19 cellular contexts compared by ENCODE assay signal in the genomic region with DNA sequence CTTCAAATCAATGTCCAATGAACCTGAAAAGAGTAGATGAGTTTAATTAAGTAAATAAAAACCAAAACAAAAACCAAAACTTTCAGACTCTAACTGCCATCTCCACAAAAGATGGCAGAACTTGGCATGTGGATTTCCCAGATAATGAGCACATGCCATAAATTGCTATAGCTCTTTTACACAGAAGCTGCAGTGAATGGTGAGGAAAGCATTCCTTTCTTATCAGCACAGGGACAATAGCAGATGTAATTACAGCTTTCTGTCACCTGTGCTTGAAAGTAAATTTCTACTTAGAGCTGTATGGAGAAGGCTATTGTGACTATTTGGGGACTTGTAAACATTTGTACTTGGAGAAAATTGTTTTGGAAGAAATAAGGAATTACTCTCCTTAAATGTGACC.
"Had no signal": no experiment of that assay in that cellular context is flagged by ENCODE, and none has a peak within 500 bp of the region (broad histone marks: within the 10 kb centered on the region; RNA-seq: fewer than 3 reads in every experiment).

No MANE protein-coding gene starts in this region.

- H3K9ac ChIP-seq: KMS-11 had no signal

- H2AFZ ChIP-seq: PC-9 had no signal

- H3K27me3 ChIP-seq: breast epithelium had no signal

- H3K4me1 ChIP-seq: breast epithelium had no signal

- DNase-seq: activated CD4-positive, alpha-beta memory T cell treated with anti-CD3 and anti-CD28 coated beads, Interleukin-2, amount 10 ng/mL, durations not matched to agents 7 days and 5 days; activated CD4-positive, alpha-beta T cell treated with anti-CD3 and anti-CD28 coated beads for 36 hours; activated CD4-positive, alpha-beta T cell treated with anti-CD3 and anti-CD28 coated beads, Interleukin-2, amount 50 U/mL, for 1 hour; activated naive CD4-positive, alpha-beta T cell treated with anti-CD3 and anti-CD28 coated beads, Interleukin-2, amount 50 U/mL, for 16 hours; activated naive CD8-positive, alpha-beta T cell treated with anti-CD3 and anti-CD28 coated beads, Interleukin-2, amount 10 ng/mL, durations not matched to agents 7 days and 5 days; activated T-cell treated with anti-CD3 and anti-CD28 coated beads for 4 hours; aorta; caudate nucleus; NCI-H1092; NCI-H1436; NCI-H1930; NCI-H510A treated with DMSO at 0.1 percent for 48 hours; NCI-H748 treated with DMSO at 0.1 percent for 48 hours; PC-9; SIG-M5; T-helper 1 cell; WERI-Rb-1 had no signal

- H3K27ac ChIP-seq: breast epithelium, KMS-11, PC-9, WERI-Rb-1 had no signal

- H3K9me3 ChIP-seq: breast epithelium had no signal

- H3K4me2 ChIP-seq: KMS-11, PC-9 had no signal

- H3K36me3 ChIP-seq: breast epithelium, WERI-Rb-1 had no signal

- H3K4me3 ChIP-seq: breast epithelium, PC-9 had no signal
